1 cellular context compared by ENCODE assay signal in the genomic region with DNA sequence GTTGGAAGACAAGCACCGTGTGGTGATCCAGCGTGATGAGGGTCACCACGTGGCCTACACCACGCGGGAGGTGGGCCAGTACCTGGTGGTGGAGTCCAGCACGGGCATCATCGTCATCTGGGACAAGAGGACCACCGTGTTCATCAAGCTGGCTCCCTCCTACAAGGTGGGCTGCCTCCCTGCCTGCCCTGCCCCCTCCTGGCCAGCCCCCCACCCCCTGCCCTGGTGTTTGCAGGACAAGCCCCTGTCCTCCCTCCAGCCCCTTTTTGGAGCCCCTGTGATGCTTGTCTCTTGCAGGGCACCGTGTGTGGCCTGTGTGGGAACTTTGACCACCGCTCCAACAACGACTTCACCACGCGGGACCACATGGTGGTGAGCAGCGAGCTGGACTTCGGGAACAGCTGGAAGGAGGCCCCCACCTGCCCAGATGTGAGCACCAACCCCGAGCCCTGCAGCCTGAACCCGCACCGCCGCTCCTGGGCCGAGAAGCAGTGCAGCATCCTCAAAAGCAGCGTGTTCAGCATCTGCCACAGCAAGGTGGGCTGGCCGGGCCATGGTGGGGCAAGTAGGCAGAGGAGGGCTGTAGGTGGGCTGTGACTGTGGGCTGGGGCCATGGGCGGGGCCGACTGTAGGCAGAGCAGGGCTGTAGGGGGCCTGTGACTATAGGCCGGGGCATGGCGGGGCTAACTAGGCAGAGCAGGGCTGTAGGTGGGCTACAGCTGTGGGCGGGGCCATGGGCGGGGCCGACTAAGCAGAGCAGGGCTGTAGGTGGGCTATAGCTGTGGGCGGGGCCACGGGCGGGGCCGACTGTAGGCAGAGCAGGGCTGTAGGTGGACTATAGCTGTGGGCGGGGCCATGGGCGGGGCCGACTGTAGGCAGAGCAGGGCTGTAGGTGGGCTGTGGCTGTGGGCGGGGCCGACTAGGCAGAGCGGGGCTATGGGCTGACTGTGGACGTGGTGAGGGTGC.
TF ChIP-seq lines count a peak whose summit lies in the region.

No MANE protein-coding gene starts in this region.

TF ChIP-seq in GM23338, 12 proteins besides CTCF, POLR2A, EP300 and RAD21 (continued from another document):
- TF ChIP-seq, protein P1, sequence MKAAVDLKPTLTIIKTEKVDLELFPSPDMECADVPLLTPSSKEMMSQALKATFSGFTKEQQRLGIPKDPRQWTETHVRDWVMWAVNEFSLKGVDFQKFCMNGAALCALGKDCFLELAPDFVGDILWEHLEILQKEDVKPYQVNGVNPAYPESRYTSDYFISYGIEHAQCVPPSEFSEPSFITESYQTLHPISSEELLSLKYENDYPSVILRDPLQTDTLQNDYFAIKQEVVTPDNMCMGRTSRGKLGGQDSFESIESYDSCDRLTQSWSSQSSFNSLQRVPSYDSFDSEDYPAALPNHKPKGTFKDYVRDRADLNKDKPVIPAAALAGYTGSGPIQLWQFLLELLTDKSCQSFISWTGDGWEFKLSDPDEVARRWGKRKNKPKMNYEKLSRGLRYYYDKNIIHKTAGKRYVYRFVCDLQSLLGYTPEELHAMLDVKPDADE (IDR thresholded peaks at IDR 0.05) = no peak
- TF ChIP-seq ZNF331 (CRISPR knock-in tag; IDR thresholded peaks at IDR 0.05; ENCODE audit: low read depth) = no peak
- TF ChIP-seq EZH2 (IDR thresholded peaks at IDR 0.05; ENCODE audit: low read depth, unreplicated experiment) = no peak
- no peak for TF ChIP-seq CREB1 (CRISPR knock-in tag; IDR thresholded peaks at IDR 0.05; ENCODE audit: low read depth)
- TF ChIP-seq POLR2AphosphoS5 (IDR thresholded peaks at IDR 0.05; ENCODE audit: low read depth) = no peak
TF ChIP-seq in GM23338: peak in this region for 0.
